24 cellular contexts compared by ENCODE assay signal in genomic region chr14:30287579-30288445, GRCh38.
"Had no signal": no experiment of that assay in that cellular context is flagged by ENCODE, and none has a peak within 500 bp of the region (broad histone marks: within the 10 kb centered on the region; RNA-seq: fewer than 3 reads in every experiment).

No MANE protein-coding gene starts in this region.

- H3K4me3 ChIP-seq: colonic mucosa, esophagus squamous epithelium, gastrocnemius medialis, sigmoid colon, spleen, suprapubic skin, tibial nerve had no signal

- ATAC-seq: gastrocnemius medialis, left cardiac atrium, SK-N-SH treated with all-trans-retinoic acid at 6 μM for 48 hours had no signal

- H3K27ac ChIP-seq: colonic mucosa, esophagus squamous epithelium, gastrocnemius medialis, sigmoid colon, spleen, suprapubic skin, tibial nerve, WERI-Rb-1 had no signal

- H3K9me3 ChIP-seq: colonic mucosa, esophagus squamous epithelium, gastrocnemius medialis, sigmoid colon, spleen, suprapubic skin, tibial nerve had no signal

- H3K4me3 Mint-ChIP-seq: activated T-helper 1 cell treated with anti-CD3 and anti-CD28 coated beads, Interleukin-12 subunit alpha, Interleukin-12 subunit beta, Interleukin-2, Interleukin-4 antibody, amounts not matched to agents 30 ng/mL and 10 ng/mL and 1 ng/mL, durations not matched to agents 14 hours and 24 hours and 36 hours; endodermal cell; nephron progenitor cell; stimulated activated naive CD8-positive, alpha-beta T cell treated with anti-CD3 and anti-CD28 coated beads, Interleukin-15, Interleukin-2, amounts not matched to agents 100 ng/mL and 50 ng/mL, for 24 hours; T-helper 2 cell treated with Interferon-gamma antibody and Interleukin-4, amounts not matched to agents 5 μg/mL and 100 μg/mL, for 36 hours had no signal

- H3K4me1 ChIP-seq: colonic mucosa, esophagus squamous epithelium, gastrocnemius medialis, sigmoid colon, spleen, suprapubic skin, tibial nerve had no signal

- H3K36me3 ChIP-seq: colonic mucosa, esophagus squamous epithelium, gastrocnemius medialis, sigmoid colon, spleen, suprapubic skin, tibial nerve, WERI-Rb-1 had no signal

- FAIRE-seq: bronchial epithelial cell had no signal

- H3K36me3 Mint-ChIP-seq: activated naive CD4-positive, alpha-beta T cell treated with anti-CD3 and anti-CD28 coated beads, Interleukin-2, amount 50 U/mL, for 72 hours had no signal

- H3K9me3 Mint-ChIP-seq: activated naive CD4-positive, alpha-beta T cell treated with anti-CD3 and anti-CD28 coated beads, Interleukin-2, amount 50 U/mL, for 72 hours; activated T-helper 1 cell treated with anti-CD3 and anti-CD28 coated beads, Interleukin-12 subunit alpha, Interleukin-12 subunit beta, Interleukin-2, Interleukin-4 antibody, amounts not matched to agents 30 ng/mL and 10 ng/mL and 1 ng/mL, durations not matched to agents 14 hours and 24 hours and 36 hours; endodermal cell; nephron progenitor cell; stimulated activated naive CD8-positive, alpha-beta T cell treated with anti-CD3 and anti-CD28 coated beads, Interleukin-15, Interleukin-2, amounts not matched to agents 100 ng/mL and 50 ng/mL, for 24 hours; T-helper 2 cell treated with Interferon-gamma antibody and Interleukin-4, amounts not matched to agents 5 μg/mL and 100 μg/mL, for 36 hours had no signal

- H3K27ac Mint-ChIP-seq: activated naive CD4-positive, alpha-beta T cell treated with anti-CD3 and anti-CD28 coated beads, Interleukin-2, amount 50 U/mL, for 72 hours; activated T-helper 1 cell treated with anti-CD3 and anti-CD28 coated beads, Interleukin-12 subunit alpha, Interleukin-12 subunit beta, Interleukin-2, Interleukin-4 antibody, amounts not matched to agents 30 ng/mL and 10 ng/mL and 1 ng/mL, durations not matched to agents 14 hours and 24 hours and 36 hours; endodermal cell; nephron progenitor cell; stimulated activated naive CD8-positive, alpha-beta T cell treated with anti-CD3 and anti-CD28 coated beads, Interleukin-15, Interleukin-2, amounts not matched to agents 100 ng/mL and 50 ng/mL, for 24 hours; T-helper 2 cell treated with Interferon-gamma antibody and Interleukin-4, amounts not matched to agents 5 μg/mL and 100 μg/mL, for 36 hours had no signal

- DNase-seq: activated CD4-positive, alpha-beta T cell treated with anti-CD3 and anti-CD28 coated beads, Interleukin-2, amount 50 U/mL, for 4 hours; activated CD4-positive, CD25-positive, alpha-beta regulatory T cell treated with anti-CD3 and anti-CD28 coated beads, Interleukin-2, amount 50 U/mL, for 72 hours; activated gamma-delta T cell treated with Interleukin-2 at 50 U/mL for 16 hours; colonic mucosa; endodermal cell; esophagus squamous epithelium; gastrocnemius medialis; head of caudate nucleus; islet precursor cell; left cardiac atrium; nephron progenitor cell; nucleus accumbens; sigmoid colon; spleen; stimulated activated CD4-positive, alpha-beta T cell treated with anti-CD3 and anti-CD28 coated beads, Interleukin-4, amount 100 ng/mL, for 1 hour; WERI-Rb-1 had no signal

- H3K4me1 Mint-ChIP-seq: nephron progenitor cell had no signal

- H3K27me3 ChIP-seq: colonic mucosa, esophagus squamous epithelium, gastrocnemius medialis, sigmoid colon, spleen, suprapubic skin, tibial nerve had no signal
